Comparison of ENCODE assay signal across 8 cellular contexts in the genomic region with DNA sequence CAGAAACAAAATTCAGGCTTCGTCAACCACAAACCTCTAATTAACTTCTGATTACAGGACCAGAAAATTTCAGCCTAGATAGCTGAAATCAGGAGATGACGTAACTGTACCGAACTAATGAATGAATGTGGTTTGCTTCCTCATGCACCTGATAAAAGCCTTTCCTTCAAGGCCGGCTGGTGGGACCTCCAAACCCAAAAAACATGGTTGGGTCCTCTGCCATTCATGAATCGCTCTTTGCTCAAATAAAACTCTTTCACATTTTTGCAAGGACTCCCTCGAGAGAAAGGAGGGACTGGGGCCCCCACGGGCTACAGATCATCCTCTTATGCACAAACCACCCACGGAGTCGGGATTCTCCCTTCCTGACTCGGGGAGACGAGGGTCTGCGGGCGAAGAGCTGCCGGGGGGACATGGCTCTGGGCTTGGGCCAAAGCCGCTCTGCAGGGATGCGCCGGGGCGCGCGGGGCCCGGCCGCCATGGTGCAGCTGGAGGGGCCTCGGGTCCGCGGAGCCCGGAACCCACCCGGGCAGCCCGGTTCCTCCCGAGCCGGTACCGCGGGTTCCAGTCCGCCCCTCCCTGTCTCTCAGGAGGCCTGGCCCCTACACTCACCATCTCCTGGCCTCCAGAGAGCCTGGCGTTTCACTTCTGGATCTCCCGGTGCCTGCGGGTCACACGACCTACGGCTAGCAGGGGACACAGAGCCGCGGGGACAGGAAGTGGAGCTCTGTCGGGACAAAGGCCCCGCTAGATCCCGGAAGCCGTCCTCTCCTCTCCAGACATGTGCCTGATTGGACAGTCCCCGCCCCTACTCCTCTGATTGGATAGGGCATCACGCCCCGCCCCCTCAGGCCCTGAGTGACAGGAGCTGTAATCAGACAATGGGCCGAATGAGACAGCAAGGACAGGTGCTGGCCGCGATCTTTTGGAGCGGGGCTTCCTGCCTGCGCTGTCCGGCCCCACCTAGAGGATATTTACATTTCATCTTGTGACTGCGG. TPM values are rescaled to one million over a fixed set of nuclear protein-coding genes. Genes with fewer than 3 reads are reported as not detected.
DNase-seq lines count a peak whose midpoint lies in the region; ATAC-seq and TF ChIP-seq lines count a peak whose summit lies in the region.

A gene (minus strand): TSS at position 721 of the 998 bp plus-strand sequence. CDS start 106 bp downstream, at position 615.

- peak within 1 kb of the TSS; percentile 97 for H3K4me3 ChIP-seq in thymus (ENCODE audit: low read length)

- H3K4me3 Mint-ChIP-seq in activated naive CD8-positive, alpha-beta T cell = peak within 1 kb of the TSS; percentile 98
- peak within 1 kb of the TSS; percentile 95 for H3K4me3 Mint-ChIP-seq in glutamatergic neuron (ENCODE audit: unreplicated experiment)
- peak within 1 kb of the TSS; percentile 98 for H3K4me3 Mint-ChIP-seq in osteocyte (ENCODE audit: unreplicated experiment)

- no peaks in the 10 kb centered on the region for H3K27me3 ChIP-seq in thymus (ENCODE audit: control insufficient read depth, insufficient read depth)

- peak within 1 kb of the TSS; percentile 86 for H3K27ac ChIP-seq in thymus (ENCODE audit: low read depth)

- TF ChIP-seq CTCF in GM10248 (IDR thresholded peaks at IDR 0.05; ENCODE audit: control extremely low read depth, extremely low read depth, low read depth, missing control alignments) = no peak
- TF ChIP-seq CTCF in glutamatergic neuron (IDR thresholded peaks at IDR 0.05; ENCODE audit: partially characterized antibody, unreplicated experiment) = no peak
- no peak for TF ChIP-seq CTCF in osteocyte (IDR thresholded peaks at IDR 0.05)

- H3K36me3 Mint-ChIP-seq in activated naive CD8-positive, alpha-beta T cell = peaks cover 16% of the 10 kb centered on the region
- H3K36me3 Mint-ChIP-seq in glutamatergic neuron (ENCODE audit: unreplicated experiment) (no peaks in the 10 kb centered on the region), osteocyte (ENCODE audit: unreplicated experiment) (peaks cover 26% of the 10 kb centered on the region)

- POLR2A ChIA-PET in GM10248 (lab: Yijun Ruan, JAX) = interaction anchor here (0.6 kb wide), 1 partner anchor 432 kb away, joined by 3 read pairs; no protein-coding TSS in a partner anchor

- CTCF ChIA-PET in GM10248 (lab: Yijun Ruan, JAX) = interaction anchor here (0.6 to 6.4 kb wide), 4 partner anchors 25 to 37 kb away, joined by 3 to 36 read pairs (median 4); no protein-coding TSS in a partner anchor

- H3K9me3 Mint-ChIP-seq in activated naive CD8-positive, alpha-beta T cell (ENCODE audit: low read depth) = no peaks in the 10 kb centered on the region
- peaks cover 13% of the 10 kb centered on the region for H3K9me3 Mint-ChIP-seq in glutamatergic neuron (ENCODE audit: unreplicated experiment)
- H3K9me3 Mint-ChIP-seq in osteocyte (ENCODE audit: unreplicated experiment) = no peaks in the 10 kb centered on the region

- DNase-seq in GM10248 (ENCODE audit: extremely low spot score) (peak; percentile 99), NCI-H1105 (lab: John Stamatoyannopoulos, UW) (peak; percentile 99), SKM-1 treated with dmso at 0.1 percent for 144 hours (lab: John Stamatoyannopoulos, UW; ENCODE audit: unreplicated experiment) (peak; percentile 98), glutamatergic neuron (peak; percentile 99), osteocyte (ENCODE audit: extremely low spot score, unreplicated experiment) (peak; percentile 98)

- H3K4me1 Mint-ChIP-seq in activated naive CD8-positive, alpha-beta T cell (ENCODE audit: low read depth) = peaks cover 53% of the 10 kb centered on the region
- peaks cover 40% of the 10 kb centered on the region for H3K4me1 Mint-ChIP-seq in glutamatergic neuron (ENCODE audit: low read depth, unreplicated experiment)
- H3K4me1 Mint-ChIP-seq in osteocyte (ENCODE audit: unreplicated experiment) = peaks cover 31% of the 10 kb centered on the region

- H3K27me3 Mint-ChIP-seq in activated naive CD8-positive, alpha-beta T cell = no peaks in the 10 kb centered on the region
- H3K27me3 Mint-ChIP-seq in glutamatergic neuron (ENCODE audit: unreplicated experiment) (peaks cover 4% of the 10 kb centered on the region), osteocyte (ENCODE audit: unreplicated experiment) (no peaks in the 10 kb centered on the region)

- ATAC-seq in HG02623 (IDR thresholded peaks at IDR 0.05; ENCODE audit: unreplicated experiment) = peak; percentile 99

- peaks cover 20% of the 10 kb centered on the region for H3K36me3 ChIP-seq in thymus (ENCODE audit: control insufficient read depth, insufficient read depth)

- peak within 1 kb of the TSS; percentile 97 for H3K27ac Mint-ChIP-seq in activated naive CD8-positive, alpha-beta T cell
- H3K27ac Mint-ChIP-seq in glutamatergic neuron (ENCODE audit: unreplicated experiment) (peak within 1 kb of the TSS; percentile 99), osteocyte (ENCODE audit: unreplicated experiment) (peak within 1 kb of the TSS; percentile 96)

- H3K9me3 ChIP-seq in thymus (ENCODE audit: control insufficient read depth) = peaks cover 1% of the 10 kb centered on the region

- 1% methylated on average over 54 of the region's 54 CpGs for WGBS in thymus

- peaks cover 8% of the 10 kb centered on the region for H3K4me1 ChIP-seq in thymus (ENCODE audit: control insufficient read depth, insufficient read depth, low read length)

RNA-seq across cellular contexts. Expression of the gene that starts here (rescaled TPM):
- total RNA-seq in glutamatergic neuron (ENCODE audit: unreplicated experiment) (140 TPM), osteocyte (15.8 and 18.5 TPM in 2 replicates)
- polyA plus RNA-seq in thymus = 31.1 TPM

Comparison
In these comparisons a context has a peak if more than half of its experiments do, and no peak if none do; other contexts are left out.
1. Peak in every context shown above with its lines: DNase-seq, ATAC-seq, H3K4me3 ChIP-seq and H3K27ac ChIP-seq.